ENCODE assay signal across 31 cellular contexts in the genomic region with DNA sequence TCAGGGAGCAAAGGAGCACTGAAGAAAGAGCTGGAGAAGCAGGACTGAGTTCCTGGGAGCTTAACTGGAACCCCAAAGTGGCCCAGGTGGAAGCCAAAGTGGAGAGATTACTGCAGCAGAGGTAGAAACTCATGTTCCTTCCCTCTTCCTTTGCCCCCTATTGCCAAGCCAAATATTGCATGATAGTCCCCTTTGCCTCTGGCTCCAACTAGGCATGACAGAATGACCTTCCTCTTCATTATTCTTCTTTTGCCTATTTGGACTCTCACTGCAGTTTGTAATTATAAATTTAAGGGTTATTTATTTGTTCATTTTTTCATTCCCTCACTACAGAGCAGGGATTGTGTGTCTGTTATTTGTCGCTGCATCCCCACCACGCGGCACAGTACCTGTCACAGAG. TPM values are rescaled to one million over a fixed set of nuclear protein-coding genes. Genes with fewer than 3 reads are reported as not detected.
"Had no signal": no experiment of that assay in that cellular context is flagged by ENCODE, and none has a peak within 500 bp of the region (broad histone marks: within the 10 kb centered on the region; RNA-seq: fewer than 3 reads in every experiment).

No MANE protein-coding gene starts in this region.

- H3K27ac ChIP-seq: stomach, suprapubic skin, testis, thoracic aorta, thyroid gland, tibial artery, tibial nerve, transverse colon, upper lobe of left lung, upper lobe of right lung, uterus, vagina had no signal

- FAIRE-seq: urothelium cell line had no signal

- ATAC-seq: stimulated activated effector memory CD8-positive, alpha-beta T cell treated with anti-CD3 and anti-CD28 coated beads, Interleukin-12 subunit alpha, Interleukin-12 subunit beta, amount 100 ng/mL, for 72 hours; stimulated activated memory B cell treated with anti-CD40 and anti-IgM and Interleukin-4, amounts not matched to agents 10 μg/mL and 1 μg/mL and 100 μg/mL, for 72 hours; stimulated activated naive B cell treated with anti-CD40 and anti-IgM and Interleukin-4, amounts not matched to agents 10 μg/mL and 1 μg/mL and 100 μg/mL, for 72 hours; stimulated activated naive CD8-positive, alpha-beta T cell treated with anti-CD3 and anti-CD28 coated beads, Interleukin-15, amount 100 ng/mL, for 72 hours; stimulated activated naive CD8-positive, alpha-beta T cell treated with anti-CD3 and anti-CD28 coated beads, Interleukin-15, Interleukin-2, amounts not matched to agents 100 U/mL and 50 U/mL, for 24 hours; upper lobe of right lung had no signal

- H3K9me3 ChIP-seq: stomach, suprapubic skin, testis, thoracic aorta, thyroid gland, tibial artery, tibial nerve, transverse colon, upper lobe of left lung, upper lobe of right lung, uterus, vagina had no signal

- H3K4me3 ChIP-seq: stomach, suprapubic skin, testis, thoracic aorta, thyroid gland, tibial artery, tibial nerve, transverse colon, upper lobe of left lung, upper lobe of right lung, uterus, vagina had no signal

- H3K36me3 ChIP-seq: stomach, suprapubic skin, thoracic aorta, thyroid gland, tibial artery, tibial nerve, transverse colon, upper lobe of left lung, upper lobe of right lung, uterus, vagina had no signal

- DNase-seq: stimulated activated CD4-positive, alpha-beta T cell treated with anti-CD3 and anti-CD28 coated beads, Interleukin-2, amount 100 ng/mL, for 48 hours; stimulated activated CD4-positive, alpha-beta T cell treated with anti-CD3 and anti-CD28 coated beads, Interleukin-4, amount 100 ng/mL, for 1 hour; stimulated activated CD4-positive, alpha-beta T cell treated with anti-CD3 and anti-CD28 coated beads, Interleukin-4, amount 100 ng/mL, for 24 hours; stimulated activated CD4-positive, alpha-beta T cell treated with anti-CD3 and anti-CD28 coated beads, Interleukin-4, amount 100 ng/mL, for 4 hours; stimulated activated CD8-positive, alpha-beta memory T cell treated with anti-CD3 and anti-CD28 coated beads, Interleukin-4, amount 100 ng/mL, for 48 hours; stimulated activated naive B cell treated with anti-CD40 and anti-IgM and Interleukin-4, amounts not matched to agents 10 μg/mL and 1 μg/mL and 100 μg/mL, for 72 hours; stimulated activated naive CD4-positive, alpha-beta T cell; stimulated activated naive CD4-positive, alpha-beta T cell treated with Interleukin-2 at 50 U/mL for 16 hours; stimulated activated naive CD8-positive, alpha-beta T cell treated with anti-CD3 and anti-CD28 coated beads, Interleukin-15, amount 100 ng/mL, for 72 hours; stimulated activated naive CD8-positive, alpha-beta T cell treated with anti-CD3 and anti-CD28 coated beads, Interleukin-15, Interleukin-2, amounts not matched to agents 100 U/mL and 50 U/mL, for 24 hours; stomach; substantia nigra; testis; thyroid gland; tibial artery; transverse colon; trophoblast cell; upper lobe of left lung; upper lobe of right lung; uterus had no signal

- H3K27me3 ChIP-seq: stomach, suprapubic skin, testis, thyroid gland, tibial artery, tibial nerve, transverse colon, upper lobe of left lung, upper lobe of right lung, uterus, vagina had no signal

- H3K4me1 ChIP-seq: stomach, suprapubic skin, testis, thyroid gland, tibial artery, tibial nerve, transverse colon, upper lobe of left lung, upper lobe of right lung, uterus, vagina had no signal

RNA-seq across cellular contexts. Expression of gene SPANXB1, which starts 22.1 kb away (rescaled TPM):
- total RNA-seq: stomach, subcutaneous adipose tissue, suprapubic skin, temporal lobe, thoracic aorta, thyroid gland, tibial nerve, transverse colon, upper lobe of left lung, upper lobe of right lung, ureter, urinary bladder, uterus, vagina had no signal
- polyA plus RNA-seq: stomach, urinary bladder had no signal
